1 cellular context compared by ENCODE assay signal in genomic region chr21:44338971-44339910, GRCh38.
TF ChIP-seq lines count a peak whose summit lies in the region.

TSS of gene CFAP410 (minus strand) at chr21:44339390. CDS start at chr21:44339194, 196 bp downstream.

TF ChIP-seq in HepG2, 621 proteins besides CTCF, POLR2A, EP300 and RAD21 (continued from another document and continues in another):
- TF ChIP-seq, protein P1, sequence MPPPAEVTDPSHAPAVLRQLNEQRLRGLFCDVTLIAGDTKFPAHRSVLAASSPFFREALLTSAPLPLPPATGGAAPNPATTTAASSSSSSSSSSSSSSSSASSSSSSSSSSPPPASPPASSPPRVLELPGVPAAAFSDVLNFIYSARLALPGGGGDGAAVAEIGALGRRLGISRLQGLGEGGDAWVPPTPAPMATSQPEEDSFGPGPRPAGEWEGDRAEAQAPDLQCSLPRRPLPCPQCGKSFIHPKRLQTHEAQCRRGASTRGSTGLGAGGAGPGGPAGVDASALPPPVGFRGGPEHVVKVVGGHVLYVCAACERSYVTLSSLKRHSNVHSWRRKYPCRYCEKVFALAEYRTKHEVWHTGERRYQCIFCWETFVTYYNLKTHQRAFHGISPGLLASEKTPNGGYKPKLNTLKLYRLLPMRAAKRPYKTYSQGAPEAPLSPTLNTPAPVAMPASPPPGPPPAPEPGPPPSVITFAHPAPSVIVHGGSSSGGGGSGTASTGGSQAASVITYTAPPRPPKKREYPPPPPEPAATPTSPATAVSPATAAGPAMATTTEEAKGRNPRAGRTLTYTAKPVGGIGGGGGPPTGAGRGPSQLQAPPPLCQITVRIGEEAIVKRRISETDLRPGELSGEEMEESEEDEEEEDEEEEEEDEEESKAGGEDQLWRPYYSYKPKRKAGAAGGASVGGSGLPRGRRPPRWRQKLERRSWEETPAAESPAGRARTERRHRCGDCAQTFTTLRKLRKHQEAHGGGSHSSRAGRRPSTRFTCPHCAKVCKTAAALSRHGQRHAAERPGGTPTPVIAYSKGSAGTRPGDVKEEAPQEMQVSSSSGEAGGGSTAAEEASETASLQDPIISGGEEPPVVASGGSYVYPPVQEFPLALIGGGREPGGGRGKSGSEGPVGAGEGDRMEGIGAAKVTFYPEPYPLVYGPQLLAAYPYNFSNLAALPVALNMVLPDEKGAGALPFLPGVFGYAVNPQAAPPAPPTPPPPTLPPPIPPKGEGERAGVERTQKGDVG (CRISPR knock-in tag; IDR thresholded peaks at IDR 0.05; ENCODE audit: borderline replicate concordance), result peak; percentile 50; the same call in 1 of the 2 replicates
- TF ChIP-seq ATRX (CRISPR knock-in tag; IDR thresholded peaks at IDR 0.05; ENCODE audit: borderline replicate concordance) (no peak), NR2F1 (CRISPR knock-in tag; IDR thresholded peaks at IDR 0.05) (no peak), NFE2L2 (IDR thresholded peaks at IDR 0.05; ENCODE audit: low read length) (no peak), U2AF2 (IDR thresholded peaks at IDR 0.05; ENCODE audit: low read depth, low read length) (no peak), PHF8 (CRISPR knock-in tag; IDR thresholded peaks at IDR 0.05) (peak; percentile 94), ZNF589 (CRISPR knock-in tag; conservative IDR thresholded peaks at IDR 0.05) (no peak), ZNF317 (CRISPR knock-in tag; IDR thresholded peaks at IDR 0.05) (peak; percentile 78), ZNF274 (CRISPR knock-in tag; IDR thresholded peaks at IDR 0.05) (0 out of 2 replicates have a peak, but pooled peaks have one; percentile 59), ZNF562 (CRISPR knock-in tag; IDR thresholded peaks at IDR 0.05; ENCODE audit: borderline replicate concordance) (no peak), ZNF556 (CRISPR knock-in tag; IDR thresholded peaks at IDR 0.05; ENCODE audit: borderline replicate concordance) (peak; percentile 92; the same call in 1 of the 2 replicates), TSC22D2 (CRISPR knock-in tag; IDR thresholded peaks at IDR 0.05; ENCODE audit: borderline replicate concordance) (peak; percentile 56; the same call in 1 of the 2 replicates), RBM22 (optimal IDR thresholded peaks at IDR 0.05; ENCODE audit: low read length) (no peak), HNF4A (CRISPR knock-in tag; IDR thresholded peaks at IDR 0.05) (peak; percentile 40; the same call in 1 of the 2 replicates), ZBTB20 (CRISPR knock-in tag; IDR thresholded peaks at IDR 0.05; ENCODE audit: borderline replicate concordance, low read depth) (no peak), CCDC6 (CRISPR knock-in tag; IDR thresholded peaks at IDR 0.05) (peak; percentile 52; the same call in 1 of the 2 replicates), ZSCAN21 (CRISPR knock-in tag; IDR thresholded peaks at IDR 0.05; ENCODE audit: borderline replicate concordance) (peak; percentile 84; the same call in 1 of the 2 replicates), ZNF333 (CRISPR knock-in tag; IDR thresholded peaks at IDR 0.05; ENCODE audit: borderline replicate concordance) (peak; percentile 85; the same call in 1 of the 2 replicates), KDM3A (CRISPR knock-in tag; IDR thresholded peaks at IDR 0.05; ENCODE audit: low read depth) (0 out of 2 replicates have a peak, but pooled peaks have one; percentile 38), ZNF552 (CRISPR knock-in tag; IDR thresholded peaks at IDR 0.05; ENCODE audit: borderline replicate concordance) (no peak), ZNF142 (CRISPR knock-in tag; IDR thresholded peaks at IDR 0.05) (no peak; the same call in none of the 2 replicates), NPAS2 (CRISPR knock-in tag; IDR thresholded peaks at IDR 0.05; ENCODE audit: borderline replicate concordance) (no peak), ZNF839 (CRISPR knock-in tag; IDR thresholded peaks at IDR 0.05; ENCODE audit: borderline replicate concordance) (peak; percentile 74; the same call in 1 of the 2 replicates), ZNF747 (CRISPR knock-in tag; IDR thresholded peaks at IDR 0.05; ENCODE audit: borderline replicate concordance) (no peak), MAF1 (CRISPR knock-in tag; IDR thresholded peaks at IDR 0.05; ENCODE audit: borderline replicate concordance) (0 out of 2 replicates have a peak, but pooled peaks have one; percentile 69), ESRRA (CRISPR knock-in tag; IDR thresholded peaks at IDR 0.05; ENCODE audit: low read depth) (0 out of 2 replicates have a peak, but pooled peaks have one; percentile 33), ZNF772 (CRISPR knock-in tag; IDR thresholded peaks at IDR 0.05) (peak; percentile 51; the same call in 1 of the 2 replicates), RERE (CRISPR knock-in tag; IDR thresholded peaks at IDR 0.05; ENCODE audit: low read depth) (no peak), ZNF770 (CRISPR knock-in tag; IDR thresholded peaks at IDR 0.05) (no peak), ZNF224 (CRISPR knock-in tag; IDR thresholded peaks at IDR 0.05) (no peak), BRCA1 (CRISPR knock-in tag; IDR thresholded peaks at IDR 0.05) (no peak), GATAD2A (CRISPR knock-in tag; IDR thresholded peaks at IDR 0.05) (0 out of 2 replicates have a peak, but pooled peaks have one; percentile 29), SALL1 (CRISPR knock-in tag; IDR thresholded peaks at IDR 0.05) (peak; percentile 86), DNMT3B (CRISPR knock-in tag; conservative IDR thresholded peaks at IDR 0.05) (no peak), ZNF33A (CRISPR knock-in tag; IDR thresholded peaks at IDR 0.05; ENCODE audit: borderline replicate concordance) (no peak), HDAC1 (CRISPR knock-in tag; IDR thresholded peaks at IDR 0.05) (peak; percentile 99), SP4 (CRISPR knock-in tag; IDR thresholded peaks at IDR 0.05) (peak; percentile 86), REXO4 (CRISPR knock-in tag; IDR thresholded peaks at IDR 0.05; ENCODE audit: borderline replicate concordance) (no peak), SUZ12 (IDR thresholded peaks at IDR 0.05; ENCODE audit: low read depth, low read length) (no peak), ATF7 (IDR thresholded peaks at IDR 0.05) (no peak), ATF7 (CRISPR knock-in tag; IDR thresholded peaks at IDR 0.05) (no peak), PHF20 (CRISPR knock-in tag; IDR thresholded peaks at IDR 0.05) (peak; percentile 99), NR0B2 (CRISPR knock-in tag; IDR thresholded peaks at IDR 0.05) (peak; percentile 54; the same call in 1 of the 2 replicates), HNRNPH1 (optimal IDR thresholded peaks at IDR 0.05; ENCODE audit: low read depth, low read length) (peak; percentile 47), CREB1 (IDR thresholded peaks at IDR 0.05) (peak; percentile 98), CREB1 (CRISPR knock-in tag; IDR thresholded peaks at IDR 0.05) (peak; percentile 96)
- TF ChIP-seq, protein P2, sequence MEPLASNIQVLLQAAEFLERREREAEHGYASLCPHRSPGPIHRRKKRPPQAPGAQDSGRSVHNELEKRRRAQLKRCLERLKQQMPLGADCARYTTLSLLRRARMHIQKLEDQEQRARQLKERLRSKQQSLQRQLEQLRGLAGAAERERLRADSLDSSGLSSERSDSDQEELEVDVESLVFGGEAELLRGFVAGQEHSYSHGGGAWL (CRISPR knock-in tag; IDR thresholded peaks at IDR 0.05), result peak; percentile 85; the same call in 1 of the 2 replicates
